Comparison of ENCODE assay signal across 12 cellular contexts in the genomic region with DNA sequence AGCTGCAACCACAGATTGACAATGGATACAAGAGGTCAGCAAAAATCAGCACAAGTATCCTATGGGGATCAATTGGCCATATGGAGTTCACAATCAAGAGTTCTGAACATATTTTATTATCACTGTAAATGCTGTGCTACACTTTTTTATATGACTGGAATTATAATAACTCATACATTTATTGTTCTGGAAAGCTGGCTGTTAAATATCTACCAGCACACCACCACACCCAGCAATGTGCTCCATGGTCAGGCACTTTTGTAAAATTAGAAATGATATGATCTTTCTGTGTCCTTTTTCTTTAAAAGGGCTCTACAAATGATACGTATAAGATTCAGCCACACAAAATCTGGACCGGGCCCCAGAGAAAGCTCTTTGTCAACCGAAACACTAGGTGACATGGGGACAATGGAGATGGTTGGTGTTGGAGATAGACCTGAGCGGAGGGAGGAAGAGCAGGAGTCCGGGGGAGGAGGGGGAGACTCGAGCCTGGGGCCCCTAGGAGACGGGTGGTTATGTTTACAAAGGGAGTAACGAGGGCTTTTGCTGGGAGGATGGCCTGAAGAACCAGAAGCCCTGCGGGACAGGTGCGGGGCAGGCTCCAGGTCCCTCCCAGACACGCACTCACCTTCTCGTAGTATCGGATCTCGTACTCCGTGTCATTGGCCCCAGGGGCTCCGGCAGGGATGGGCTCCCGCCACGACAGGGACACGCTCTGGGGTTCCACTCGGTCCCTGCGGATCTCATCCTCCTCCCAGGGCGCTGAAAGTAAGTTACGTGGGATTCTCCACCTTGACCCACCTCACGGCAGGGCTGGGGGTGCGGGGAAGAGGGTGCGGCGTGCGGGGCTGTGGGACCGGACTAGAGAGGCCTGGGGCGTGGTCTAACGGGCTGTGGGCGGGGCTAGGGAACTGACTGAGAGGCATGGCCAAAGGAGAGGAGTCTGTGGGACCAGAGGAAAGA. TPM values are rescaled to one million over a fixed set of nuclear protein-coding genes. Genes with fewer than 3 reads are reported as not detected.
DNase-seq lines count a peak whose midpoint lies in the region; TF ChIP-seq lines count a peak whose summit lies in the region.
"Had no signal": no experiment of that assay in that cellular context is flagged by ENCODE, and none has a peak within 500 bp of the region (broad histone marks: within the 10 kb centered on the region; RNA-seq: fewer than 3 reads in every experiment).

No MANE protein-coding gene starts in this region.

- H4K20me1 ChIP-seq in mammary epithelial cell (ENCODE audit: insufficient read depth, low read length) = no peaks in the 10 kb centered on the region

- H3K36me3 ChIP-seq in mammary epithelial cell (ENCODE audit: insufficient read depth, low read length) = no peaks in the 10 kb centered on the region
- H3K36me3 ChIP-seq in breast epithelium = no peaks in the 10 kb centered on the region
- H3K36me3 ChIP-seq in brain microvascular endothelial cell (replicated peaks) = no peaks in the 10 kb centered on the region
- no peaks in the 10 kb centered on the region for H3K36me3 ChIP-seq in transverse colon
- H3K36me3 ChIP-seq: upper lobe of left lung had no signal

- H3K4me3 ChIP-seq in mammary epithelial cell (replicated peaks in 1 of 3; ENCODE audit: insufficient read depth in 1 of 3, low read depth in 2 of 3, low read length in 3 of 3) (no peak overlapping the region), breast epithelium (no peak overlapping the region), brain microvascular endothelial cell (ENCODE audit: low read depth, low read length) (peak overlapping the region; percentile 12), transverse colon (peak overlapping the region; percentile 14 to 50 (median 42))

- H3K9me3 ChIP-seq in mammary epithelial cell (replicated peaks; ENCODE audit: insufficient read depth, low read length) = peaks cover 5% of the 10 kb centered on the region
- H3K9me3 ChIP-seq in breast epithelium = no peaks in the 10 kb centered on the region
- no peaks in the 10 kb centered on the region for H3K9me3 ChIP-seq in transverse colon
- H3K9me3 ChIP-seq: upper lobe of left lung had no signal

- CTCF ChIA-PET in mammary epithelial cell (lab: Charles Lee; ENCODE audit: low non-redundant PET) = no interaction called here

- H3K79me2 ChIP-seq in mammary epithelial cell (ENCODE audit: insufficient read depth, low read length) = no peaks in the 10 kb centered on the region

- in situ Hi-C loops in mammary epithelial cell (cut with MboI; ENCODE audit: low sequenced_read_pairs in 2 of 2) (no loop called here), brain microvascular endothelial cell (cut with HindIII; ENCODE audit: low pct_ligation_motif_present, low sequenced_read_pairs) (no loop called here), transverse colon (cut with MboI; ENCODE audit: low pct_ligation_motif_present in 1 of 4, low pct_unique_long_range_greater_than_20kb in 1 of 4, low sequenced_read_pairs in 3 of 4) (no loop called here)

- dilution Hi-C loops in mammary epithelial cell (cut with HindIII; ENCODE audit: low sequenced_read_pairs) = no loop called here

- peaks cover 1% of the 10 kb centered on the region for H3K27me3 ChIP-seq in mammary epithelial cell (ENCODE audit: insufficient read depth, low read length)
- H3K27me3 ChIP-seq in breast epithelium = peaks cover 0 to 16% of the 10 kb centered on the region in 2 donors
- peaks cover 2% of the 10 kb centered on the region for H3K27me3 ChIP-seq in brain microvascular endothelial cell (replicated peaks)
- H3K27me3 ChIP-seq in transverse colon = peaks cover 25% of the 10 kb centered on the region

- DNase-seq in mammary epithelial cell = no peak
- no peak for DNase-seq in breast epithelium (ENCODE audit: low spot score in 2 of 2)
- DNase-seq in brain microvascular endothelial cell = no peak
- peak; percentile 49 for DNase-seq in islet precursor cell
- peak; percentile 90 for DNase-seq in transverse colon
- DNase-seq in activated effector memory CD4-positive, alpha-beta T cell treated with anti-CD3 and anti-CD28 coated beads, Interleukin-2, amount 50 U/mL, for 16 hours = no peak
- no peak for DNase-seq in inferior parietal cortex (ENCODE audit: extremely low spot score)
- no peak for DNase-seq in SHP77 (lab: John Stamatoyannopoulos, UW)
- DNase-seq: NCI-H1048, NCI-H345 had no signal

- TF ChIP-seq EP300 in transverse colon (IDR thresholded peaks at IDR 0.05; ENCODE audit: low read depth) = no peak

- TF ChIP-seq CTCF in mammary epithelial cell (conservative IDR thresholded peaks at IDR 0.05 in 1 of 2, IDR thresholded peaks at IDR 0.05 in 1 of 2; ENCODE audit: extremely low read depth in 1 of 2, insufficient read depth in 1 of 2, low read depth in 1 of 2, low read length in 2 of 2) = no peak
- TF ChIP-seq CTCF in breast epithelium (IDR thresholded peaks at IDR 0.05) = no peak
- no peak for TF ChIP-seq CTCF in brain microvascular endothelial cell (IDR thresholded peaks at IDR 0.05; ENCODE audit: low read depth, low read length, missing control alignments)
- TF ChIP-seq CTCF in transverse colon (IDR thresholded peaks at IDR 0.05) = no peak

- BruUV-seq in mammary epithelial cell (replicated peaks; lab: Mats Ljungman, UMichigan) = no TSS peak

- WGBS in mammary epithelial cell (ENCODE audit: low coverage, missing lambda C conversion rate) = 45% methylated on average over 9 of the region's 32 CpGs
- WGBS in transverse colon (ENCODE audit: low coverage in 1 of 2), 2 donors = 18 to 30% methylated on average over 2 to 30 of the region's 32 CpGs

- H3K4me2 ChIP-seq in mammary epithelial cell (ENCODE audit: insufficient read depth, low read depth, low read length) = peak overlapping the region; percentile 49

- H3K4me1 ChIP-seq in mammary epithelial cell (ENCODE audit: insufficient read depth, low read length) (peaks cover 3% of the 10 kb centered on the region), breast epithelium (no peaks in the 10 kb centered on the region), transverse colon (peaks cover 0 to 36% (median 19%) of the 10 kb centered on the region in 4 donors)
- H3K4me1 ChIP-seq: upper lobe of left lung had no signal

- intact Hi-C loops in mammary epithelial cell (cut with micrococcal nuclease) = loop anchor here (5.0 kb wide), 1 partner anchor 43 kb away; a partner anchor contains a TSS
- intact Hi-C loops in breast epithelium (cut with DNase I; ENCODE audit: low total_unique reads) = no loop called here
- intact Hi-C loops in transverse colon (cut with DNase I; ENCODE audit: low total_unique reads) = no loop called here

- H3K9ac ChIP-seq in mammary epithelial cell (ENCODE audit: insufficient read depth, low read length) = no peak overlapping the region

- TF ChIP-seq POLR2A in breast epithelium (IDR thresholded peaks at IDR 0.05) (no peak), transverse colon (IDR thresholded peaks at IDR 0.05) (peak; percentile 49)

- H2AFZ ChIP-seq in mammary epithelial cell (ENCODE audit: low read depth, low read length) = peak overlapping the region; percentile 47

- H3K27ac ChIP-seq in mammary epithelial cell (ENCODE audit: insufficient read depth, low read depth, low read length) (no peak overlapping the region), breast epithelium (no peak overlapping the region), brain microvascular endothelial cell (no peak overlapping the region), transverse colon (peak overlapping the region; percentile 80 to 89 (median 87))
- H3K27ac ChIP-seq: upper lobe of left lung had no signal

RNA-seq across cellular contexts. Expression of a gene that starts 30.0 kb away (rescaled TPM):
- total RNA-seq in mammary epithelial cell (not detected), breast epithelium (1 to 10 TPM in 1 of 3 donors, under 1 TPM in 1, not detected in 1; 0.73 to 2.6 TPM), transverse colon (10 to 100 TPM; 54.5 to 94.3 (median 77.6) TPM)
- polyA plus RNA-seq in mammary epithelial cell = not detected
- 1.1 TPM for polyA minus RNA-seq in mammary epithelial cell
- total RNA-seq: lung microvascular endothelial cell had no signal

RNA-seq across cellular contexts. Expression of a gene that starts 42.6 kb away (rescaled TPM):
- total RNA-seq in mammary epithelial cell (10 to 100 TPM in 1 of 2 donors, 1 to 10 TPM in 1; 1.0 to 30.0 TPM), breast epithelium (1 to 10 TPM in 2 of 3 donors, under 1 TPM in 1; 0.15 to 1.4 (median 1.3) TPM), transverse colon (1 to 10 TPM in 3 of 4 donors, not detected in 1; 2.0 to 5.7 (median 2.1) TPM)
- polyA plus RNA-seq in mammary epithelial cell = 47.0 TPM
- 32.4 TPM for polyA minus RNA-seq in mammary epithelial cell

RNA-seq across cellular contexts. Expression of a gene that starts 58.7 kb away (rescaled TPM):
- total RNA-seq in mammary epithelial cell (1 to 10 TPM in 1 of 2 donors, under 1 TPM in 1; 0.50 to 4.7 TPM), breast epithelium (1 to 10 TPM in 2 of 3 donors, under 1 TPM in 1; 0.64 to 3.7 (median 2.9) TPM), transverse colon (1 to 10 TPM; 1.1 to 9.6 (median 5.7) TPM)
- polyA plus RNA-seq in mammary epithelial cell = 4.6 TPM
- polyA minus RNA-seq in mammary epithelial cell = 7.0 TPM

Comparison
In these comparisons a context has a peak if more than half of its experiments do, and no peak if none do; other contexts are left out.
1. DNase-seq: peak in islet precursor cell (single experiment) and transverse colon (single experiment); none in mammary epithelial cell (single experiment), breast epithelium (0 of 2), brain microvascular endothelial cell (single experiment), activated effector memory CD4-positive, alpha-beta T cell treated with anti-CD3 and anti-CD28 coated beads, Interleukin-2, amount 50 U/mL, for 16 hours (single experiment), inferior parietal cortex (single experiment) and SHP77 (0 of 2).
2. H3K27ac ChIP-seq: peak in transverse colon (4 of 4); none in mammary epithelial cell (single experiment), breast epithelium (0 of 2) and brain microvascular endothelial cell (single experiment).
3. H3K4me3 ChIP-seq: peak in brain microvascular endothelial cell (single experiment) and transverse colon (4 of 4); none in mammary epithelial cell (0 of 3) and breast epithelium (0 of 3).
4. RNA of a gene that starts 30.0 kb away (total RNA-seq): 54.5 to 94.3 TPM in transverse colon; 0.73 to 2.6 TPM in breast epithelium and not detected in mammary epithelial cell; every median in the first group is over 10 times any median in the second.